In the genomic region with DNA sequence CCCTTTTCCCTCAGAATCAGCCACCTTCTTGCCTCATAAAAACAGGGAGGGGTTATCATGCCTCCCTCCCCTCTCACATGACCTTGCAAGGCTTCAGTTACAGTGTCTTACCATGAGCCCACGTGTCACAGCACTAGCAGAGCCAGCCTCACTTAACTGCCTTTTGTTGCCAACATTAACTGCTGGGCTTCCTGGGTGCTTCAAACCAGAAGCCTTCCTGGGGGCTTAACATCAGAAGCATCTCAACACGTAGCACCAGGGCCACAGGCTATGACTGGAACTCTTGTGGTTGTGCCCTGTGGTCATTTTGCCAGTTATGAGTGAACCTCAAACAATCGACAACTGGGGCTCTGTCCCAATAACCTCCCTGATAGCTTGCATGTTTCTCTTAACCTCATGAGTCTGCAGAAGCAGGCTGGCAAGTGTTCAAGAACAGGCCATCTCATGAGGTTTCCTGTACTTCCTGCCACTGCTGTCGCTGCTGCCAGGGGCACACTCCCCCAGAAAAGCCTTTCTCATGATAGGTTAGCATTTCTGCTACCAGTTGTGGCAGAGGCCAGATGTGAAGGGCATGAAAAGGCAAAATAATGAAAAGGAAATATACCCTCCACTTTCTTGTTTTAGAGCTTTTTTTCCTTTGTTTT, we compare ENCODE assay signal across 1 cellular context.
TF ChIP-seq lines count a peak whose summit lies in the region.

No MANE protein-coding gene starts in this region.

TF ChIP-seq in H1, 55 proteins besides CTCF, POLR2A, EP300 and RAD21 (continued from another document):
- TF ChIP-seq CHD7 (IDR thresholded peaks at IDR 0.05; ENCODE audit: insufficient replicate concordance, low read length): no peak
- no peak for TF ChIP-seq YY1 (IDR thresholded peaks at IDR 0.05; ENCODE audit: low read depth, low read length)
- no peak for TF ChIP-seq MAFK (IDR thresholded peaks at IDR 0.05; ENCODE audit: low read depth, low read length)
- TF ChIP-seq TAF7 (optimal IDR thresholded peaks at IDR 0.05; ENCODE audit: borderline replicate concordance, low read depth, low read length): no peak
- TF ChIP-seq KDM4A (IDR thresholded peaks at IDR 0.05; ENCODE audit: low read depth, low read length, severe bottlenecking): no peak
